Comparison of ENCODE assay signal across 1 cellular context in the genomic region with DNA sequence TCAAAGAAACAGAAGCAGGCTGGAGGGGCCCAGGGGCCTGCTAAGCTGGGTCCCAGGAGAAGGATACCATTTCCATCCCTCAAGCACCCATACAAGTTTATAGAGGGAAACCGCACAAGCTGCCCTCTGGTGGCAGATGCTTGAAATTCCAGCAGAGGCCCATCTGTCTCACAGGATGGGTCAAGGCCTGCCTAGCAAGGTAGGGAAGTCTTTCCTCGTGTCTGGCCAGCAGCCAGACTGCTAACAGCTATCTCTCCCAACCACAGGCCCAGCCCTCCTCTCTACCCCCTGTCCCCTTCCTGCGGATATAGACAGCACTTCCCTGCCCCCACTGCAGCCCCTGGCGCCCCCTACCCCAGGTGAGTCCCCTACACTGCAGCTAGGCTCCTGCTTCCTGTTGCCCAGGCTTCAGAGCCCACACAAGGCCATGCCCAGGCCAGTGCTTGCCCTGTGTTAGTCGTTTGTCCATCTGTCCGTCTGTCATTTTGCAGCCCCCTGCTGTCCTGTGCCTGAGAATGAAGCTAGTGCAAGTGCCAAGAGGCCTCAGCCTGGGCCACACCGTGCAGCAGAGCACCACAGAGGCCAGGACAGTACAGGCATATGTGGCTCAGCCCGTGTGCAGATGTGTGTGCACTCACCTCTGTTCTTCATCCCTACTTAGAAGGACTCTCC.
TF ChIP-seq lines count a peak whose summit lies in the region.

No MANE protein-coding gene starts in this region.

TF ChIP-seq in HepG2, 621 proteins besides CTCF, POLR2A, EP300 and RAD21 (continued from another document):
- TF ChIP-seq SAFB2 (CRISPR knock-in tag; IDR thresholded peaks at IDR 0.05; ENCODE audit: borderline replicate concordance, low read depth) (no peak), ZNF709 (CRISPR knock-in tag; IDR thresholded peaks at IDR 0.05) (no peak), NFE2 (CRISPR knock-in tag; IDR thresholded peaks at IDR 0.05) (no peak), MED1 (CRISPR knock-in tag; IDR thresholded peaks at IDR 0.05) (0 out of 2 replicates have a peak, but pooled peaks have one; percentile 23), NFKBIZ (CRISPR knock-in tag; IDR thresholded peaks at IDR 0.05) (no peak), ZNF660 (CRISPR knock-in tag; IDR thresholded peaks at IDR 0.05; ENCODE audit: borderline replicate concordance, low read depth) (no peak), FOXM1 (CRISPR knock-in tag; IDR thresholded peaks at IDR 0.05) (no peak), BRCA1 (CRISPR knock-in tag; IDR thresholded peaks at IDR 0.05) (no peak), HIVEP1 (CRISPR knock-in tag; IDR thresholded peaks at IDR 0.05) (no peak), SIX4 (CRISPR knock-in tag; IDR thresholded peaks at IDR 0.05) (no peak), ZFYVE20 (CRISPR knock-in tag; IDR thresholded peaks at IDR 0.05; ENCODE audit: borderline replicate concordance, low read depth) (no peak), ZNF496 (CRISPR knock-in tag; IDR thresholded peaks at IDR 0.05; ENCODE audit: insufficient replicate concordance) (no peak), SP140L (CRISPR knock-in tag; IDR thresholded peaks at IDR 0.05; ENCODE audit: borderline replicate concordance) (no peak), ZNF460 (CRISPR knock-in tag; IDR thresholded peaks at IDR 0.05; ENCODE audit: borderline replicate concordance) (no peak), JUND (CRISPR knock-in tag; IDR thresholded peaks at IDR 0.05) (no peak), XRCC5 (optimal IDR thresholded peaks at IDR 0.05; ENCODE audit: low read length) (peak; percentile 60), ZNF251 (CRISPR knock-in tag; IDR thresholded peaks at IDR 0.05) (no peak), ZNF30 (CRISPR knock-in tag; IDR thresholded peaks at IDR 0.05) (no peak), HOXA5 (CRISPR knock-in tag; IDR thresholded peaks at IDR 0.05) (peak; percentile 73; the same call in 1 of the 2 replicates), STAG1 (CRISPR knock-in tag; IDR thresholded peaks at IDR 0.05) (peak; percentile 75), FOSL2 (CRISPR knock-in tag; IDR thresholded peaks at IDR 0.05) (no peak), RXRB (CRISPR knock-in tag; IDR thresholded peaks at IDR 0.05; ENCODE audit: borderline replicate concordance) (0 out of 2 replicates have a peak, but pooled peaks have one; percentile 32), SALL1 (CRISPR knock-in tag; IDR thresholded peaks at IDR 0.05) (peak; percentile 51), KLF16 (CRISPR knock-in tag; IDR thresholded peaks at IDR 0.05) (0 out of 4 replicates have a peak, but pooled peaks of 1 of the 2 experiments have one; percentile 16), MTF1 (CRISPR knock-in tag; IDR thresholded peaks at IDR 0.05) (no peak), ZNF282 (IDR thresholded peaks at IDR 0.05; ENCODE audit: partially characterized antibody) (no peak), MED13 (CRISPR knock-in tag; IDR thresholded peaks at IDR 0.05) (peak; percentile 6; the same call in 1 of the 2 replicates), ZNF292 (CRISPR knock-in tag; IDR thresholded peaks at IDR 0.05; ENCODE audit: borderline replicate concordance, low read depth) (0 out of 2 replicates have a peak, but pooled peaks have one; percentile 9), ZNF331 (CRISPR knock-in tag; IDR thresholded peaks at IDR 0.05) (peak; percentile 19; the same call in 1 of the 2 replicates), CC2D1A (CRISPR knock-in tag; IDR thresholded peaks at IDR 0.05) (no peak), SPEN (CRISPR knock-in tag; IDR thresholded peaks at IDR 0.05; ENCODE audit: low read depth) (no peak)
- TF ChIP-seq, protein P1, sequence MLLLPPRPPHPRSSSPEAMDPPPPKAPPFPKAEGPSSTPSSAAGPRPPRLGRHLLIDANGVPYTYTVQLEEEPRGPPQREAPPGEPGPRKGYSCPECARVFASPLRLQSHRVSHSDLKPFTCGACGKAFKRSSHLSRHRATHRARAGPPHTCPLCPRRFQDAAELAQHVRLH (CRISPR knock-in tag; IDR thresholded peaks at IDR 0.05; ENCODE audit: borderline replicate concordance, low read depth): no peak
- TF ChIP-seq, protein P2, sequence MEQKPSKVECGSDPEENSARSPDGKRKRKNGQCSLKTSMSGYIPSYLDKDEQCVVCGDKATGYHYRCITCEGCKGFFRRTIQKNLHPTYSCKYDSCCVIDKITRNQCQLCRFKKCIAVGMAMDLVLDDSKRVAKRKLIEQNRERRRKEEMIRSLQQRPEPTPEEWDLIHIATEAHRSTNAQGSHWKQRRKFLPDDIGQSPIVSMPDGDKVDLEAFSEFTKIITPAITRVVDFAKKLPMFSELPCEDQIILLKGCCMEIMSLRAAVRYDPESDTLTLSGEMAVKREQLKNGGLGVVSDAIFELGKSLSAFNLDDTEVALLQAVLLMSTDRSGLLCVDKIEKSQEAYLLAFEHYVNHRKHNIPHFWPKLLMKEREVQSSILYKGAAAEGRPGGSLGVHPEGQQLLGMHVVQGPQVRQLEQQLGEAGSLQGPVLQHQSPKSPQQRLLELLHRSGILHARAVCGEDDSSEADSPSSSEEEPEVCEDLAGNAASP (CRISPR knock-in tag; IDR thresholded peaks at IDR 0.05; ENCODE audit: borderline replicate concordance): peak; percentile 53; the same call in 1 of the 2 replicates
- TF ChIP-seq, protein P3, sequence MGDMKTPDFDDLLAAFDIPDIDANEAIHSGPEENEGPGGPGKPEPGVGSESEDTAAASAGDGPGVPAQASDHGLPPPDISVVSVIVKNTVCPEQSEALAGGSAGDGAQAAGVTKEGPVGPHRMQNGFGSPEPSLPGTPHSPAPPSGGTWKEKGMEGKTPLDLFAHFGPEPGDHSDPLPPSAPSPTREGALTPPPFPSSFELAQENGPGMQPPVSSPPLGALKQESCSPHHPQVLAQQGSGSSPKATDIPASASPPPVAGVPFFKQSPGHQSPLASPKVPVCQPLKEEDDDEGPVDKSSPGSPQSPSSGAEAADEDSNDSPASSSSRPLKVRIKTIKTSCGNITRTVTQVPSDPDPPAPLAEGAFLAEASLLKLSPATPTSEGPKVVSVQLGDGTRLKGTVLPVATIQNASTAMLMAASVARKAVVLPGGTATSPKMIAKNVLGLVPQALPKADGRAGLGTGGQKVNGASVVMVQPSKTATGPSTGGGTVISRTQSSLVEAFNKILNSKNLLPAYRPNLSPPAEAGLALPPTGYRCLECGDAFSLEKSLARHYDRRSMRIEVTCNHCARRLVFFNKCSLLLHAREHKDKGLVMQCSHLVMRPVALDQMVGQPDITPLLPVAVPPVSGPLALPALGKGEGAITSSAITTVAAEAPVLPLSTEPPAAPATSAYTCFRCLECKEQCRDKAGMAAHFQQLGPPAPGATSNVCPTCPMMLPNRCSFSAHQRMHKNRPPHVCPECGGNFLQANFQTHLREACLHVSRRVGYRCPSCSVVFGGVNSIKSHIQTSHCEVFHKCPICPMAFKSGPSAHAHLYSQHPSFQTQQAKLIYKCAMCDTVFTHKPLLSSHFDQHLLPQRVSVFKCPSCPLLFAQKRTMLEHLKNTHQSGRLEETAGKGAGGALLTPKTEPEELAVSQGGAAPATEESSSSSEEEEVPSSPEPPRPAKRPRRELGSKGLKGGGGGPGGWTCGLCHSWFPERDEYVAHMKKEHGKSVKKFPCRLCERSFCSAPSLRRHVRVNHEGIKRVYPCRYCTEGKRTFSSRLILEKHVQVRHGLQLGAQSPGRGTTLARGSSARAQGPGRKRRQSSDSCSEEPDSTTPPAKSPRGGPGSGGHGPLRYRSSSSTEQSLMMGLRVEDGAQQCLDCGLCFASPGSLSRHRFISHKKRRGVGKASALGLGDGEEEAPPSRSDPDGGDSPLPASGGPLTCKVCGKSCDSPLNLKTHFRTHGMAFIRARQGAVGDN (CRISPR knock-in tag; IDR thresholded peaks at IDR 0.05): peak; percentile 48
- TF ChIP-seq, protein P4, sequence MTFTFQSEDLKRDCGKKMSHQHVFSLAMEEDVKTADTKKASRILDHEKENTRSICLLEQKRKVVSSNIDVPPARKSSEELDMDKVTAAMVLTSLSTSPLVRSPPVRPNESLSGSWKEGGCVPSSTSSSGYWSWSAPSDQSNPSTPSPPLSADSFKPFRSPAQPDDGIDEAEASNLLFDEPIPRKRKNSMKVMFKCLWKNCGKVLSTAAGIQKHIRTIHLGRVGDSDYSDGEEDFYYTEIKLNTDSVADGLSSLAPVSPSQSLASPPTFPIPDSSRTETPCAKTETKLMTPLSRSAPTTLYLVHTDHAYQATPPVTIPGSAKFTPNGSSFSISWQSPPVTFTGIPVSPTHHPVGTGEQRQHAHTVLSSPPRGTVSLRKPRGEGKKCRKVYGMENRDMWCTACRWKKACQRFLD (CRISPR knock-in tag; IDR thresholded peaks at IDR 0.05; ENCODE audit: borderline replicate concordance): no peak
- TF ChIP-seq, protein P5, sequence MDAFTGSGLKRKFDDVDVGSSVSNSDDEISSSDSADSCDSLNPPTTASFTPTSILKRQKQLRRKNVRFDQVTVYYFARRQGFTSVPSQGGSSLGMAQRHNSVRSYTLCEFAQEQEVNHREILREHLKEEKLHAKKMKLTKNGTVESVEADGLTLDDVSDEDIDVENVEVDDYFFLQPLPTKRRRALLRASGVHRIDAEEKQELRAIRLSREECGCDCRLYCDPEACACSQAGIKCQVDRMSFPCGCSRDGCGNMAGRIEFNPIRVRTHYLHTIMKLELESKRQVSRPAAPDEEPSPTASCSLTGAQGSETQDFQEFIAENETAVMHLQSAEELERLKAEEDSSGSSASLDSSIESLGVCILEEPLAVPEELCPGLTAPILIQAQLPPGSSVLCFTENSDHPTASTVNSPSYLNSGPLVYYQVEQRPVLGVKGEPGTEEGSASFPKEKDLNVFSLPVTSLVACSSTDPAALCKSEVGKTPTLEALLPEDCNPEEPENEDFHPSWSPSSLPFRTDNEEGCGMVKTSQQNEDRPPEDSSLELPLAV (CRISPR knock-in tag; conservative IDR thresholded peaks at IDR 0.05; ENCODE audit: low read depth): no peak
